Comparison of ENCODE assay signal across 20 cellular contexts in genomic region chr4:1968667-1969295, GRCh38.
"Had no signal": no experiment of that assay in that cellular context is flagged by ENCODE, and none has a peak within 500 bp of the region (broad histone marks: within the 10 kb centered on the region; RNA-seq: fewer than 3 reads in every experiment).

No MANE protein-coding gene starts in this region.

- H3K27me3 ChIP-seq: brain microvascular endothelial cell, esophagus squamous epithelium, tibial nerve had no signal

- H3K27me3 Mint-ChIP-seq: activated CD4-positive, alpha-beta T cell treated with anti-CD3 and anti-CD28 coated beads, Interleukin-2, amount 10 ng/mL, durations not matched to agents 7 days and 5 days; naive thymus-derived CD8-positive, alpha-beta T cell had no signal

- H3K9me3 Mint-ChIP-seq: activated CD4-positive, alpha-beta T cell treated with anti-CD3 and anti-CD28 coated beads, Interleukin-2, amount 10 ng/mL, durations not matched to agents 7 days and 5 days; naive thymus-derived CD8-positive, alpha-beta T cell had no signal

- H3K36me3 ChIP-seq: brain microvascular endothelial cell had no signal

- H3K27ac ChIP-seq: brain microvascular endothelial cell, esophagus squamous epithelium, tibial nerve had no signal

- H3K9me3 ChIP-seq: esophagus squamous epithelium, mucosa of descending colon, SK-N-SH, tibial nerve had no signal

- ATAC-seq: left cardiac atrium; mucosa of descending colon; naive thymus-derived CD8-positive, alpha-beta T cell; Right ventricle myocardium inferior had no signal

- H3K4me1 Mint-ChIP-seq: activated CD4-positive, alpha-beta T cell treated with anti-CD3 and anti-CD28 coated beads, Interleukin-2, amount 10 ng/mL, durations not matched to agents 7 days and 5 days had no signal

- H3K4me1 ChIP-seq: esophagus squamous epithelium, tibial nerve had no signal

- H3K27ac Mint-ChIP-seq: activated CD4-positive, alpha-beta T cell treated with anti-CD3 and anti-CD28 coated beads, Interleukin-2, amount 10 ng/mL, durations not matched to agents 7 days and 5 days had no signal

- DNase-seq: activated CD4-positive, alpha-beta T cell treated with anti-CD3 and anti-CD28 coated beads, Interleukin-2, amount 10 ng/mL, durations not matched to agents 7 days and 5 days; activated CD4-positive, CD25-positive, alpha-beta regulatory T cell; activated CD8-positive, alpha-beta memory T cell treated with anti-CD3 and anti-CD28 coated beads for 24 hours; activated gamma-delta T cell treated with Interleukin-2 at 50 U/mL for 16 hours; brain microvascular endothelial cell; esophagus squamous epithelium; foreskin fibroblast; glutamatergic neuron; immature natural killer cell; left cardiac atrium; mucosa of descending colon; naive thymus-derived CD8-positive, alpha-beta T cell; occipital lobe; SK-N-SH; stimulated activated CD4-positive, alpha-beta T cell treated with anti-CD3 and anti-CD28 coated beads, Interleukin-15, amount 100 ng/mL, for 24 hours; stimulated activated CD4-positive, alpha-beta T cell treated with anti-CD3 and anti-CD28 coated beads, Interleukin-4, amount 100 ng/mL, for 24 hours; T-helper 1 cell had no signal

- H3K4me3 ChIP-seq: esophagus squamous epithelium, lung, mucosa of descending colon, tibial nerve had no signal

- H3K4me3 Mint-ChIP-seq: activated CD4-positive, alpha-beta T cell treated with anti-CD3 and anti-CD28 coated beads, Interleukin-2, amount 10 ng/mL, durations not matched to agents 7 days and 5 days; immature natural killer cell; naive thymus-derived CD8-positive, alpha-beta T cell had no signal
